ENCODE assay signal across 26 cellular contexts in genomic region chr11:7936615-7937014, GRCh38. TPM values are rescaled to one million over a fixed set of nuclear protein-coding genes. Genes with fewer than 3 reads are reported as not detected.
DNase-seq lines count a peak whose midpoint lies in the region; ATAC-seq and TF ChIP-seq lines count a peak whose summit lies in the region.
"Had no signal": no experiment of that assay in that cellular context is flagged by ENCODE, and none has a peak within 500 bp of the region (broad histone marks: within the 10 kb centered on the region; RNA-seq: fewer than 3 reads in every experiment).

No MANE protein-coding gene starts in this region.

- in situ Hi-C loops in transverse colon (cut with MboI; ENCODE audit: low pct_ligation_motif_present in 1 of 4, low pct_unique_long_range_greater_than_20kb in 1 of 4, low sequenced_read_pairs in 3 of 4) = no loop called here

- intact Hi-C loops in transverse colon (cut with DNase I; ENCODE audit: low total_unique reads) = no loop called here

- ATAC-seq in GM21390 (IDR thresholded peaks at IDR 0.05; ENCODE audit: unreplicated experiment) (no peak), GM18861 (IDR thresholded peaks at IDR 0.05; ENCODE audit: unreplicated experiment) (no peak)
- ATAC-seq: CD8-positive, alpha-beta T cell; SK-N-SH treated with all-trans-retinoic acid at 6 μM for 48 hours had no signal

- no peak for TF ChIP-seq EP300 in transverse colon (IDR thresholded peaks at IDR 0.05; ENCODE audit: low read depth)

- no peak for TF ChIP-seq POLR2A in erythroblast (IDR thresholded peaks at IDR 0.05; ENCODE audit: low read length)
- no peak for TF ChIP-seq POLR2A in transverse colon (IDR thresholded peaks at IDR 0.05)

- no peaks in the 10 kb centered on the region for H3K27me3 ChIP-seq in transverse colon
- H3K27me3 ChIP-seq: cardiac muscle cell, MG63 had no signal

- WGBS in transverse colon (ENCODE audit: low coverage in 1 of 2), 2 donors = 35 to 44% methylated on average over 1 of the region's 1 CpG

- H3K4me1 ChIP-seq in transverse colon = no peaks in the 10 kb centered on the region
- H3K4me1 ChIP-seq: prostate gland had no signal

- H3K27ac ChIP-seq in transverse colon = no peak overlapping the region
- H3K27ac ChIP-seq: cardiac muscle cell, prostate gland had no signal

- no peaks in the 10 kb centered on the region for H3K36me3 ChIP-seq in transverse colon
- H3K36me3 ChIP-seq: cardiac muscle cell, MG63, prostate gland had no signal

- TF ChIP-seq CTCF in transverse colon (IDR thresholded peaks at IDR 0.05) = no peak

- peak; percentile 19 for DNase-seq in NCI-H748 (lab: John Stamatoyannopoulos, UW; ENCODE audit: unreplicated experiment)
- no peak for DNase-seq in NCI-H748 treated with DMSO at 0.1 percent for 48 hours (lab: John Stamatoyannopoulos, UW)
- peak; percentile 5 for DNase-seq in RPMI8226
- DNase-seq in erythroblast (lab: John Stamatoyannopoulos, UW) = peak; percentile 30 to 38
- DNase-seq in transverse colon = peak; percentile 63
- DNase-seq in T-helper 9 cell = no peak
- DNase-seq: activated B cell treated with CpG ODN at 0.5 μM for 24 hours; activated CD4-positive, alpha-beta T cell treated with anti-CD3 and anti-CD28 coated beads, Interleukin-2, amount 50 U/mL, for 4 hours; activated naive CD4-positive, alpha-beta T cell treated with anti-CD3 and anti-CD28 coated beads, Interleukin-2, amount 50 U/mL, for 16 hours; amygdala; CD8-positive, alpha-beta T cell; DMS79; MG63; NCI-H1417 treated with DMSO at 0.1 percent for 48 hours; NCI-H510A treated with DMSO at 0.1 percent for 48 hours; stimulated activated CD8-positive, alpha-beta memory T cell treated with anti-CD3 and anti-CD28 coated beads, Interleukin-4, amount 100 ng/mL, for 48 hours had no signal

- no peak overlapping the region for H3K4me3 ChIP-seq in transverse colon
- H3K4me3 ChIP-seq: cardiac muscle cell, lung, MG63, prostate gland had no signal

- H3K9me3 ChIP-seq in transverse colon = no peaks in the 10 kb centered on the region
- H3K9me3 ChIP-seq: prostate gland had no signal

RNA-seq across cellular contexts. Expression of gene OR10A3, which starts 4.9 kb away (rescaled TPM):
- total RNA-seq in transverse colon = not detected
- total RNA-seq: A172; activated B cell treated with CpG ODN at 0.5 μM for 24 hours; activated T-helper 1 cell treated with anti-CD3 and anti-CD28 coated beads, Interleukin-12 subunit alpha, Interleukin-12 subunit beta, Interleukin-2, Interleukin-4 antibody, amounts not matched to agents 30 ng/mL and 10 ng/mL and 1 ng/mL, durations not matched to agents 14 hours and 24 hours and 36 hours; cardiac muscle cell; CD8-positive, alpha-beta T cell; glomerular endothelial cell; lung; prostate gland; RPMI7951 had no signal

RNA-seq across cellular contexts. Expression of gene OR10A6, which starts 5.5 kb away (rescaled TPM):
- total RNA-seq in transverse colon = not detected
- total RNA-seq: A172; activated B cell treated with CpG ODN at 0.5 μM for 24 hours; activated T-helper 1 cell treated with anti-CD3 and anti-CD28 coated beads, Interleukin-12 subunit alpha, Interleukin-12 subunit beta, Interleukin-2, Interleukin-4 antibody, amounts not matched to agents 30 ng/mL and 10 ng/mL and 1 ng/mL, durations not matched to agents 14 hours and 24 hours and 36 hours; cardiac muscle cell; CD8-positive, alpha-beta T cell; glomerular endothelial cell; lung; prostate gland; RPMI7951 had no signal

RNA-seq across cellular contexts. Expression of gene NLRP10, which starts 28.6 kb away (rescaled TPM):
- total RNA-seq in transverse colon = not detected
- total RNA-seq: activated B cell treated with CpG ODN at 0.5 μM for 24 hours; activated T-helper 1 cell treated with anti-CD3 and anti-CD28 coated beads, Interleukin-12 subunit alpha, Interleukin-12 subunit beta, Interleukin-2, Interleukin-4 antibody, amounts not matched to agents 30 ng/mL and 10 ng/mL and 1 ng/mL, durations not matched to agents 14 hours and 24 hours and 36 hours; cardiac muscle cell; CD8-positive, alpha-beta T cell; lung; prostate gland; RPMI7951 had no signal

RNA-seq across cellular contexts. Expression of gene EIF3F, which starts 50.5 kb away (rescaled TPM):
- total RNA-seq in transverse colon = 100 to 1,000 TPM; 103 to 873 (median 206) TPM

Comparison
In these comparisons a context has a peak if more than half of its experiments do, and no peak if none do; other contexts are left out.
1. DNase-seq: peak in NCI-H748 (single experiment), RPMI8226 (single experiment), erythroblast (2 of 2) and transverse colon (single experiment); none in NCI-H748 treated with DMSO at 0.1 percent for 48 hours (single experiment) and T-helper 9 cell (single experiment).